ENCODE assay signal across 8 cellular contexts in the genomic region with DNA sequence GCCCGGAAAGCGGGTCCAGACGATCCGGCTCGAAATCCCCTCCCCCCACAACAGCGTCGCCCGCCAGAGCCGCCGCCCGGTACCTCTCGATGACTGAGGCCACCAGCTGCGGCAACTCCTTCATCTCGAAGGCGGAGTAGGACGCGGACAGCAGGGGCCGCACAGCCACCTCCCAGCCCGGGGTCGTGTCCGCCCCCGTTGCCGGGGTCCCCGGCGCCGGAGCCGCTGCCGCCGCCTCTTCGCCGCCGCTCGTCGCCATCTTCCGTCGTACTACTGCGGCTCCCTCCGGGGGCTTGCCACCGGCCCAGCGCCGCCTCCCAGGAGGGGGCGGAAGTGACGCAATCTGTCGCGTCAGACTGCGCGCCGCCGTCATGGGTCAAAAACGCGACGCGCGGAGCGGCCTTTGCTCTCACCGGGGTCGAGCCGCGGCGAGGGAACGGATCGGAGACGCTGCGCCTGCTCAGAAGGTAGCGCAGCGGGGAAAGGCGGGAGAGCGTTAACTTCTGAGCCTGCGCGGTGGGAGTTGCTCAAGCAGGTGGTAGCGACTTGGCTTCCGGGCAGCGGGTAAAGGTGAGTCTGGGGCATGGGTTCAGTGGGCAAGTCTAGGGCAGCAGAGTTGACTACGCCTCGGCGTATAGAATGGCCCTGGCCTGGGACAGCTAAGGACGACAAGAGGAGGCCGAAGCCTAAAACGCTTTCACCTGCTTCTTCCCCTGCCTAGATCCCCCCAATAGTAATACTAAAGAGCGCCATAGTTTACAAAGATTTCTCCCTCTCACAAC. TPM values are rescaled to one million over a fixed set of nuclear protein-coding genes. Genes with fewer than 3 reads are reported as not detected.
DNase-seq lines count a peak whose midpoint lies in the region; ATAC-seq and TF ChIP-seq lines count a peak whose summit lies in the region.

UBR4 (minus strand) TSS at position 277 of the 782 bp plus-strand sequence; CDS start at position 259, 18 bp downstream.

- 0% methylated on average over 18 of the region's 80 CpGs; no CpG with 5 or more reads in 1 of the 2 experiments for WGBS in IMR-90 (ENCODE audit: extremely low coverage in 2 of 2, insufficient read length in 1 of 2), 2 experiments

- H3K9me3 ChIP-seq in IMR-90 (ENCODE audit: control insufficient read depth, insufficient read depth, low read length), result no peaks in the 10 kb centered on the region
- H3K9me3 ChIP-seq in mucosa of descending colon, result no peaks in the 10 kb centered on the region

- POLR2A ChIA-PET in IMR-90 (lab: Charles Lee; ENCODE audit: unreplicated experiment), result no interaction called here

- peak within 1 kb of the TSS; percentile 93 for H3K23ac ChIP-seq in IMR-90 (ENCODE audit: low read depth, low read length)

- H3K18ac ChIP-seq in IMR-90 (ENCODE audit: low read depth, low read length), result peak within 1 kb of the TSS; percentile 86

- dilution Hi-C loops in IMR-90 (cut with HindIII; ENCODE audit: low sequenced_read_pairs, unreplicated experiment), result no loop called here

- H3K4ac ChIP-seq in IMR-90 (ENCODE audit: low read depth, low read length), result peak within 1 kb of the TSS; percentile 66

- H4K8ac ChIP-seq in IMR-90 (ENCODE audit: low read depth in 2 of 2, low read length in 2 of 2), result peak within 1 kb of the TSS; percentile 88 to 95

- peak within 1 kb of the TSS; percentile 56 for H4K91ac ChIP-seq in IMR-90 (ENCODE audit: insufficient read depth, low read depth, low read length)

- H3K4me3 ChIP-seq in IMR-90 (ENCODE audit: insufficient read depth, low read depth, low read length) (peak within 1 kb of the TSS; percentile 74), epithelial cell of esophagus (ENCODE audit: low read length) (peak within 1 kb of the TSS; percentile 82), mucosa of descending colon (peak within 1 kb of the TSS; percentile 75)

- H4K5ac ChIP-seq in IMR-90 (ENCODE audit: low read depth, low read length), result peak within 1 kb of the TSS; percentile 40

- TF ChIP-seq CTCF in IMR-90 (conservative IDR thresholded peaks at IDR 0.05; ENCODE audit: low read depth, low read length) (no peak), epithelial cell of esophagus (IDR thresholded peaks at IDR 0.05; ENCODE audit: insufficient read depth, low read depth, low read length, missing control alignments) (no peak), mucosa of descending colon (IDR thresholded peaks at IDR 0.05) (peak; percentile 4)

- no peaks in the 10 kb centered on the region; the same call in 1 of the 2 replicates for H3K9me1 ChIP-seq in IMR-90 (ENCODE audit: insufficient read depth, low read length)

- H2AK9ac ChIP-seq in IMR-90 (replicated peaks; ENCODE audit: low read depth, low read length, poor library complexity), result peak within 1 kb of the TSS; percentile 97

- CTCF ChIA-PET in IMR-90 (lab: Yijun Ruan, JAX), result interaction anchor here (0.9 kb wide), 1 partner anchor 13 kb away, joined by 3 read pairs; no protein-coding TSS in a partner anchor

- intact Hi-C loops in IMR-90 (cut with micrococcal nuclease), result no loop called here
- intact Hi-C loops in mucosa of descending colon (cut with DNase I, micrococcal nuclease), result no loop called here

- peak within 1 kb of the TSS; percentile 96 for H2AFZ ChIP-seq in IMR-90 (replicated peaks; ENCODE audit: low read length, poor library complexity)

- peaks cover 2% of the 10 kb centered on the region for H3K36me3 ChIP-seq in IMR-90 (ENCODE audit: control insufficient read depth, insufficient read depth, low read length)
- no peaks in the 10 kb centered on the region for H3K36me3 ChIP-seq in mucosa of descending colon (ENCODE audit: low read depth)

- peak within 1 kb of the TSS; percentile 92 for H3K56ac ChIP-seq in IMR-90 (ENCODE audit: extremely low read depth, insufficient read depth, low read length)

- no peaks in the 10 kb centered on the region for H3K27me3 ChIP-seq in IMR-90 (ENCODE audit: control insufficient read depth, insufficient read depth, low read length)

- in situ Hi-C loops in IMR-90 (cut with MboI; ENCODE audit: low sequenced_read_pairs), result no loop called here

- H2BK15ac ChIP-seq in IMR-90 (ENCODE audit: low read depth, low read length), result peak within 1 kb of the TSS; percentile 37; the same call in 2 of the 3 replicates

- peaks cover 45% of the 10 kb centered on the region for H4K20me1 ChIP-seq in IMR-90 (ENCODE audit: insufficient read depth, low read length)

- ATAC-seq in GM21528 (IDR thresholded peaks at IDR 0.05; ENCODE audit: low FRiP score, unreplicated experiment) (peak; percentile 84), IMR-90 (ENCODE audit: low read depth) (peak; percentile 91), mucosa of descending colon (peak; percentile 96)

- peak within 1 kb of the TSS; percentile 39 for H2BK120ac ChIP-seq in IMR-90 (ENCODE audit: low read depth, low read length)

- peak; percentile 98 for TF ChIP-seq POLR2A in IMR-90 (IDR thresholded peaks at IDR 0.05; ENCODE audit: low read depth, low read length)

- peaks cover 9 to 39% of the 10 kb centered on the region in 2 experiments; a peak in 3 of 4 replicates for H3K79me1 ChIP-seq in IMR-90 (ENCODE audit: low read depth in 1 of 2, low read length in 2 of 2)

- DNase-seq in DMS 273 (lab: John Stamatoyannopoulos, UW; ENCODE audit: unreplicated experiment) (peak; percentile 99), IMR-90 (peak; percentile 95), OCI-M1 (lab: John Stamatoyannopoulos, UW) (peak; percentile 96), activated T-cell treated with anti-CD3 and anti-CD28 coated beads for 4 hours (peak; percentile 97), epithelial cell of esophagus (ENCODE audit: low read depth) (peak; percentile 96), mucosa of descending colon (peak; percentile 97 to 99 (median 97))
- peak; percentile 95 for DNase-seq in stimulated activated CD8-positive, alpha-beta memory T cell treated with anti-CD3 and anti-CD28 coated beads, Interleukin-4, amount 100 ng/mL, for 24 hours (ENCODE audit: low read depth)

- TF ChIP-seq RAD21 in IMR-90 (IDR thresholded peaks at IDR 0.05; ENCODE audit: low read length), result no peak

- peak within 1 kb of the TSS; percentile 78 for H3K27ac ChIP-seq in IMR-90 (ENCODE audit: insufficient read depth, low read length)

- H3K4me1 ChIP-seq in IMR-90 (ENCODE audit: control insufficient read depth, insufficient read depth, low read length) (peaks cover 4% of the 10 kb centered on the region), mucosa of descending colon (ENCODE audit: low read depth) (peaks cover 42% of the 10 kb centered on the region)

- peak within 1 kb of the TSS; percentile 94 for H3K4me2 ChIP-seq in IMR-90 (ENCODE audit: low read depth, low read length)

- TSS peak; percentile 66 for BruUV-seq in IMR-90 (replicated peaks; lab: Mats Ljungman, UMichigan)

- peak within 1 kb of the TSS; percentile 86 for H3K14ac ChIP-seq in IMR-90 (replicated peaks; ENCODE audit: low read depth, low read length)

- peak within 1 kb of the TSS; percentile 98 for H3K9ac ChIP-seq in IMR-90 (ENCODE audit: low read depth, low read length)

- H2BK5ac ChIP-seq in IMR-90 (ENCODE audit: low read depth, low read length, poor library complexity, severe bottlenecking), result peak within 1 kb of the TSS; percentile 91

- H2AK5ac ChIP-seq in IMR-90 (ENCODE audit: low read depth, low read length), result peak within 1 kb of the TSS; percentile 85

- no peak within 1 kb of the TSS; the same call in 1 of the 2 replicates for H2BK20ac ChIP-seq in IMR-90 (ENCODE audit: low read depth, low read length)

TF ChIP-seq in IMR-90, 13 proteins besides CTCF, POLR2A, EP300 and RAD21:
- TF ChIP-seq ELK1 (IDR thresholded peaks at IDR 0.05; ENCODE audit: borderline replicate concordance, low read depth, low read length) (0 out of 2 replicates have a peak, but pooled peaks have one; percentile 82), MAFK (IDR thresholded peaks at IDR 0.05; ENCODE audit: low read depth, low read length) (no peak), CHD1 (IDR thresholded peaks at IDR 0.05; ENCODE audit: low read depth, low read length) (peak; percentile 93; the same call in 1 of the 2 replicates), MAZ (IDR thresholded peaks at IDR 0.05; ENCODE audit: borderline replicate concordance, low read depth, low read length) (peak; percentile 98), RCOR1 (IDR thresholded peaks at IDR 0.05; ENCODE audit: insufficient replicate concordance, low read length) (no peak), NFE2L2 (IDR thresholded peaks at IDR 0.05; ENCODE audit: low read depth, low read length) (peak; percentile 49; the same call in 1 of the 2 replicates), FOS (IDR thresholded peaks at IDR 0.05; ENCODE audit: low read depth, low read length) (peak; percentile 44; the same call in 1 of the 2 replicates), BHLHE40 (IDR thresholded peaks at IDR 0.05; ENCODE audit: low read depth, low read length) (peak; percentile 66; the same call in 1 of the 2 replicates), MXI1 (IDR thresholded peaks at IDR 0.05; ENCODE audit: borderline replicate concordance, low read depth, low read length) (no peak), CEBPB (IDR thresholded peaks at IDR 0.05; ENCODE audit: low read depth, low read length) (peak; percentile 99), SMC3 (IDR thresholded peaks at IDR 0.05; ENCODE audit: low read depth, low read length) (0 out of 2 replicates have a peak, but pooled peaks have one; percentile 3), RFX5 (IDR thresholded peaks at IDR 0.05; ENCODE audit: low read depth, low read length) (0 out of 2 replicates have a peak, but pooled peaks have one; percentile 26)
- TF ChIP-seq, protein P1, sequence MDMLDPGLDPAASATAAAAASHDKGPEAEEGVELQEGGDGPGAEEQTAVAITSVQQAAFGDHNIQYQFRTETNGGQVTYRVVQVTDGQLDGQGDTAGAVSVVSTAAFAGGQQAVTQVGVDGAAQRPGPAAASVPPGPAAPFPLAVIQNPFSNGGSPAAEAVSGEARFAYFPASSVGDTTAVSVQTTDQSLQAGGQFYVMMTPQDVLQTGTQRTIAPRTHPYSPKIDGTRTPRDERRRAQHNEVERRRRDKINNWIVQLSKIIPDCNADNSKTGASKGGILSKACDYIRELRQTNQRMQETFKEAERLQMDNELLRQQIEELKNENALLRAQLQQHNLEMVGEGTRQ (IDR thresholded peaks at IDR 0.05; ENCODE audit: low read depth, low read length), result no peak

RNA-seq across cellular contexts. Expression of gene UBR4, which starts in this region (rescaled TPM):
- 77.8 and 87.8 TPM in 2 replicates for total RNA-seq in IMR-90 (2012; rRNA removed)
- polyA plus RNA-seq in IMR-90 (2012; rRNA removed), result 102 and 121 TPM in 2 replicates
- 49.4 and 55.4 TPM in 2 replicates for polyA plus RNA-seq in IMR-90 (2012; cell fraction: cytosol; rRNA removed)
- 472 and 498 TPM in 2 replicates for polyA plus RNA-seq in IMR-90 (2012; cell fraction: nucleus; rRNA removed; ENCODE audit: low replicate concordance)
- 100 to 1,000 TPM; 108 to 159 (median 128) TPM for total RNA-seq in mucosa of descending colon

Comparison
In these comparisons a context has a peak if more than half of its experiments do, and no peak if none do; other contexts are left out.
1. Peak in every context shown above with its lines: DNase-seq, ATAC-seq, H3K4me3 ChIP-seq and H3K27ac ChIP-seq.